Comparison of ENCODE assay signal across 8 cellular contexts in genomic region chr2:54673501-54673998, GRCh38. TPM values are rescaled to one million over a fixed set of nuclear protein-coding genes. Genes with fewer than 3 reads are reported as not detected.
DNase-seq lines count a peak whose midpoint lies in the region; ATAC-seq, FAIRE-seq and TF ChIP-seq lines count a peak whose summit lies in the region.

No MANE protein-coding gene starts in this region.

- TF ChIP-seq CTCF in K562 (IDR thresholded peaks at IDR 0.05 in 2 of 3, conservative IDR thresholded peaks at IDR 0.05 in 1 of 3; ENCODE audit: insufficient read depth in 2 of 3, low read depth in 1 of 3, low read length in 3 of 3) (no peak), lower leg skin (IDR thresholded peaks at IDR 0.05) (no peak)

- H3K4me3 ChIP-seq in Karpas-422 (ENCODE audit: low read length): peak overlapping the region; percentile 5; the same call in 1 of the 2 replicates
- H3K4me3 ChIP-seq in K562: no peak overlapping the region
- H3K4me3 ChIP-seq in lower leg skin (ENCODE audit: low read depth, poor library complexity, severe bottlenecking): no peak overlapping the region

- H3K27me3 ChIP-seq in Karpas-422 (ENCODE audit: low read length) (no peaks in the 10 kb centered on the region), K562 (ENCODE audit: control insufficient read depth in 2 of 2, insufficient read depth in 2 of 2, low read length in 2 of 2) (peaks cover 17 to 44% of the 10 kb centered on the region in 2 experiments)

- TF ChIP-seq POLR2A in K562 (conservative IDR thresholded peaks at IDR 0.05): no peak
- no peak for TF ChIP-seq POLR2A in lower leg skin (IDR thresholded peaks at IDR 0.05)

- H3K27me3 Mint-ChIP-seq in stimulated activated naive CD8-positive, alpha-beta T cell treated with anti-CD3 and anti-CD28 coated beads, Interleukin-15, amount 100 ng/mL, for 72 hours: peaks cover 49% of the 10 kb centered on the region

- peak overlapping the region; percentile 84 for H2AFZ ChIP-seq in Karpas-422 (ENCODE audit: low read length)
- peak overlapping the region; percentile 12; the same call in 1 of the 2 replicates for H2AFZ ChIP-seq in K562 (ENCODE audit: low read depth, low read length)

- no TSS peak for BruUV-seq in K562 (replicated peaks; lab: Mats Ljungman, UMichigan)

- WGBS in K562 (ENCODE audit: insufficient coverage, low coverage, missing lambda C conversion rate): 42% methylated on average over 14 of the region's 16 CpGs
- 3 to 6% methylated on average over 16 of the region's 16 CpGs for WGBS in lower leg skin, 2 donors

- no peaks in the 10 kb centered on the region for H3K79me2 ChIP-seq in Karpas-422 (ENCODE audit: low read length)
- H3K79me2 ChIP-seq in K562 (ENCODE audit: control insufficient read depth, insufficient read depth, low read length): no peaks in the 10 kb centered on the region

- H3K9me1 ChIP-seq in K562 (ENCODE audit: control insufficient read depth, insufficient read depth, low read length): no peaks in the 10 kb centered on the region

- ATAC-seq in K562: peak; percentile 38
- ATAC-seq in stimulated activated naive CD8-positive, alpha-beta T cell treated with anti-CD3 and anti-CD28 coated beads, Interleukin-15, amount 100 ng/mL, for 72 hours: peak; percentile 97

- DNase-seq in activated CD8-positive, alpha-beta memory T cell treated with anti-CD3 and anti-CD28 coated beads for 24 hours: peak; percentile 70
- no peak for DNase-seq in activated CD8-positive, alpha-beta memory T cell treated with anti-CD3 and anti-CD28 coated beads, Interleukin-2, amount 50 U/mL, for 4 hours
- DNase-seq in Karpas-422 (peak; percentile 59), K562 (ENCODE audit: extremely low read depth in 1 of 4, low spot score in 3 of 4) (no peak), lower leg skin (ENCODE audit: low spot score in 2 of 2) (peak; percentile 92 to 96), OCI-M1 (lab: John Stamatoyannopoulos, UW) (no peak)
- DNase-seq in stimulated activated naive CD8-positive, alpha-beta T cell treated with anti-CD3 and anti-CD28 coated beads, Interleukin-15, amount 100 ng/mL, for 72 hours: peak; percentile 53 to 81
- no peak for DNase-seq in NK-92 treated with Interleukin-12 subunit alpha and Interleukin-12 subunit beta, amount 100 ng/mL, for 24 hours (lab: John Stamatoyannopoulos, UW)

- no peaks in the 10 kb centered on the region for H3K9me2 ChIP-seq in Karpas-422 (replicated peaks; ENCODE audit: insufficient read depth, low read length)

- no peaks in the 10 kb centered on the region for H3K36me3 ChIP-seq in Karpas-422 (ENCODE audit: insufficient read depth, low read length)
- peaks cover 13% of the 10 kb centered on the region; the same call in 2 of the 3 replicates for H3K36me3 ChIP-seq in K562 (ENCODE audit: control insufficient read depth, insufficient read depth, low read length)

- H3K9ac ChIP-seq in Karpas-422 (ENCODE audit: low read length) (peak overlapping the region; percentile 53), K562 (ENCODE audit: insufficient read depth in 1 of 2, low read depth in 2 of 2, low read length in 2 of 2) (peak overlapping the region in 1 of 2 experiments; percentile 18; a peak in 1 of 4 replicates)

- intact Hi-C loops in K562 (cut with micrococcal nuclease): no loop called here
- intact Hi-C loops in lower leg skin (cut with DNase I; ENCODE audit: low total_unique reads): no loop called here

- peak overlapping the region; percentile 48 to 64 for H3K4me3 Mint-ChIP-seq in stimulated activated naive CD8-positive, alpha-beta T cell treated with anti-CD3 and anti-CD28 coated beads, Interleukin-15, amount 100 ng/mL, for 72 hours

- H3K27ac Mint-ChIP-seq in stimulated activated naive CD8-positive, alpha-beta T cell treated with anti-CD3 and anti-CD28 coated beads, Interleukin-15, amount 100 ng/mL, for 72 hours: peak overlapping the region in 1 of 2 donors; percentile 75

- H3K9me3 ChIP-seq in Karpas-422 (ENCODE audit: low read length): no peaks in the 10 kb centered on the region
- H3K9me3 ChIP-seq in K562 (replicated peaks; ENCODE audit: control insufficient read depth, insufficient read depth, low read depth, low read length): no peaks in the 10 kb centered on the region

- H4K20me1 ChIP-seq in Karpas-422 (ENCODE audit: insufficient read depth, low read depth, low read length) (no peaks in the 10 kb centered on the region), K562 (replicated peaks; ENCODE audit: control insufficient read depth, insufficient read depth, low read length) (no peaks in the 10 kb centered on the region)

- peak overlapping the region; percentile 65 for H3K4me2 ChIP-seq in Karpas-422 (ENCODE audit: low read depth, low read length, poor library complexity, severe bottlenecking)
- no peak overlapping the region for H3K4me2 ChIP-seq in K562 (ENCODE audit: insufficient read depth, low read length)

- H3K27ac ChIP-seq in Karpas-422 (ENCODE audit: low read length) (peak overlapping the region; percentile 77), K562 (ENCODE audit: extremely low read depth, low read depth, low read length) (no peak overlapping the region)

- TF ChIP-seq RAD21 in K562 (CRISPR knock-in tag; conservative IDR thresholded peaks at IDR 0.05 in 1 of 2, IDR thresholded peaks at IDR 0.05 in 1 of 2): no peak

- CTCF ChIA-PET in K562 (lab: Yijun Ruan, JAX; ENCODE audit: low intra/inter-chr PET ratio): no interaction called here

- no peak for TF ChIP-seq EP300 in K562 (IDR thresholded peaks at IDR 0.05; ENCODE audit: low read length)

- FAIRE-seq in K562 (lab: Jason Lieb, UNC): no peak

- in situ Hi-C loops in K562 (cut with MboI): no loop called here

- peaks cover 68% of the 10 kb centered on the region for H3K4me1 ChIP-seq in Karpas-422 (ENCODE audit: low read length)
- peaks cover 0 to 4% of the 10 kb centered on the region in 2 experiments; a peak in 1 of 5 replicates for H3K4me1 ChIP-seq in K562 (replicated peaks in 1 of 2; ENCODE audit: control insufficient read depth in 2 of 2, insufficient read depth in 2 of 2, low read length in 2 of 2)

- POLR2A ChIA-PET in K562 (lab: Yijun Ruan, JAX): interaction anchor here (0.5 to 0.6 kb wide), 4 partner anchors 11 to 102 kb away, joined by 3 to 5 read pairs (median 4); no protein-coding TSS in a partner anchor

- no peaks in the 10 kb centered on the region for H3K9me3 Mint-ChIP-seq in stimulated activated naive CD8-positive, alpha-beta T cell treated with anti-CD3 and anti-CD28 coated beads, Interleukin-15, amount 100 ng/mL, for 72 hours

- peaks cover 31% of the 10 kb centered on the region for H3K4me1 Mint-ChIP-seq in stimulated activated naive CD8-positive, alpha-beta T cell treated with anti-CD3 and anti-CD28 coated beads, Interleukin-15, amount 100 ng/mL, for 72 hours

TF ChIP-seq in K562, 482 proteins besides CTCF, POLR2A, EP300 and RAD21:
- no peak for TF ChIP-seq KAT7 (CRISPR knock-in tag; IDR thresholded peaks at IDR 0.05; ENCODE audit: borderline replicate concordance)
- 0 out of 2 replicates have a peak, but pooled peaks have one; percentile 21 for TF ChIP-seq POLR2G (IDR thresholded peaks at IDR 0.05; ENCODE audit: low read depth, low read length)
TF ChIP-seq in K562: peak in this region for 1.

RNA-seq across cellular contexts. Expression of gene EML6, which starts 49.9 kb away (rescaled TPM):
- total RNA-seq in Karpas-422 (2014; rRNA removed; shearing (Covaris generic); ENCODE audit: low replicate concordance): 133 and 187 TPM in 2 replicates
- total RNA-seq in K562 (2011; cell fraction: chromatin; rRNA removed; ENCODE audit: low replicate concordance): 0.97 and 1.5 TPM in 2 replicates
- under 0.01 and 0.26 TPM in 2 replicates for total RNA-seq in K562 (2011; cell fraction: nucleolus; rRNA removed)
- total RNA-seq in K562 (2011; cell fraction: nucleoplasm; rRNA removed): 0.66 and 1.2 TPM in 2 replicates
- total RNA-seq in K562 (2014; rRNA removed) (0.23 and 0.29 TPM in 2 replicates), K562 (2014; rRNA removed; fragmentation: Illumina TruSeq; extraction: Trizol) (0.11 and 0.41 TPM in 2 replicates), K562 (2015; rRNA removed; fragmentation: Illumina TruSeq; extraction: Trizol) (0.07 and 0.26 TPM in 2 replicates), K562 (2021) (0.35 and 0.49 TPM in 2 replicates), lower leg skin (1 to 10 TPM; 1.8 to 4.4 (median 3.3) TPM)
- polyA plus RNA-seq in K562 (2011; rRNA removed) (0.56 and 0.88 TPM in 2 replicates), K562 (2014; fragmentation: Illumina TruSeq; extraction: Trizol) (0.25 and 0.71 TPM in 2 replicates), K562 (2014; fragmentation: Nextera tagmentation; extraction: Ambion mirVana) (under 1 TPM; 0.29 to 0.39 TPM), K562 (2014; rRNA removed) (0.07 and 0.92 TPM in 2 replicates)
- polyA plus RNA-seq in K562 (2011; cell fraction: cytosol; rRNA removed): 0.54 and 0.62 TPM in 2 replicates
- polyA plus RNA-seq in K562 (2011; cell fraction: nucleus; rRNA removed): 2.7 and 3.2 TPM in 2 replicates
- polyA plus RNA-seq in K562 (2012): 0.08 and 0.60 TPM in 2 replicates
- polyA minus RNA-seq in K562 (2011; rRNA and poly(A)+ RNA removed): 0.21 and 0.48 TPM in 2 replicates
- not detected in 2 replicates for polyA minus RNA-seq in K562 (2011; cell fraction: cytosol; rRNA and poly(A)+ RNA removed)
- 0.44 and 0.81 TPM in 2 replicates for polyA minus RNA-seq in K562 (2011; cell fraction: nucleus; rRNA and poly(A)+ RNA removed)

Comparison
In these comparisons a context has a peak if more than half of its experiments do, and no peak if none do; other contexts are left out.
1. DNase-seq: peak in activated CD8-positive, alpha-beta memory T cell treated with anti-CD3 and anti-CD28 coated beads for 24 hours (single experiment), Karpas-422 (single experiment), lower leg skin (2 of 2) and stimulated activated naive CD8-positive, alpha-beta T cell treated with anti-CD3 and anti-CD28 coated beads, Interleukin-15, amount 100 ng/mL, for 72 hours (2 of 2); none in activated CD8-positive, alpha-beta memory T cell treated with anti-CD3 and anti-CD28 coated beads, Interleukin-2, amount 50 U/mL, for 4 hours (single experiment), K562 (0 of 4), NK-92 treated with Interleukin-12 subunit alpha and Interleukin-12 subunit beta, amount 100 ng/mL, for 24 hours (single experiment) and OCI-M1 (single experiment).
2. RNA of gene EML6, which starts 49.9 kb away (total RNA-seq): 133 to 187 TPM in Karpas-422; 1.8 to 4.4 TPM in lower leg skin and under 0.01 to 1.5 TPM in K562; every median in the first group is over 10 times any median in the second.